Comparison of ENCODE assay signal across 10 cellular contexts in genomic region chrX:13051529-13052172, GRCh38. TPM values are rescaled to one million over a fixed set of nuclear protein-coding genes. Genes with fewer than 3 reads are reported as not detected.
DNase-seq lines count a peak whose midpoint lies in the region; ATAC-seq and TF ChIP-seq lines count a peak whose summit lies in the region.
"Had no signal": no experiment of that assay in that cellular context is flagged by ENCODE, and none has a peak within 500 bp of the region (broad histone marks: within the 10 kb centered on the region; RNA-seq: fewer than 3 reads in every experiment).

No MANE protein-coding gene starts in this region.

- peaks cover 0 to 7% (median 0%) of the 10 kb centered on the region in 7 donors for H3K9me3 Mint-ChIP-seq in CD4-positive, CD25-positive, alpha-beta regulatory T cell
- H3K9me3 Mint-ChIP-seq in IgD-negative memory B cell: no peaks in the 10 kb centered on the region
- H3K9me3 Mint-ChIP-seq in mesothelial cell of epicardium: peaks cover 44% of the 10 kb centered on the region
- peaks cover 26% of the 10 kb centered on the region for H3K9me3 Mint-ChIP-seq in nephron progenitor cell

- no peaks in the 10 kb centered on the region for H3K27me3 Mint-ChIP-seq in CD4-positive, CD25-positive, alpha-beta regulatory T cell
- H3K27me3 Mint-ChIP-seq in IgD-negative memory B cell: peaks cover 4% of the 10 kb centered on the region
- H3K27me3 Mint-ChIP-seq in mesothelial cell of epicardium (ENCODE audit: low read depth): no peaks in the 10 kb centered on the region
- H3K27me3 Mint-ChIP-seq in nephron progenitor cell (ENCODE audit: low read depth, poor library complexity): no peaks in the 10 kb centered on the region

- H3K27ac Mint-ChIP-seq in CD4-positive, CD25-positive, alpha-beta regulatory T cell: peak overlapping the region; percentile 95 to 97 (median 97)
- peak overlapping the region; percentile 62 to 91 (median 90) for H3K27ac Mint-ChIP-seq in IgD-negative memory B cell
- H3K27ac Mint-ChIP-seq in mesothelial cell of epicardium: no peak overlapping the region
- H3K27ac Mint-ChIP-seq in nephron progenitor cell: no peak overlapping the region

- peaks cover 3% of the 10 kb centered on the region for H3K36me3 Mint-ChIP-seq in CD4-positive, CD25-positive, alpha-beta regulatory T cell
- H3K36me3 Mint-ChIP-seq in IgD-negative memory B cell (peaks cover 3% of the 10 kb centered on the region), mesothelial cell of epicardium (peaks cover 5% of the 10 kb centered on the region), nephron progenitor cell (ENCODE audit: low read depth) (peaks cover 6% of the 10 kb centered on the region)

- peak; percentile 11 to 89 (median 78) for DNase-seq in CD4-positive, CD25-positive, alpha-beta regulatory T cell
- DNase-seq in dermis blood vessel endothelial cell (peak; percentile 89), AG20443 (ENCODE audit: low spot score) (no peak), NCI-H1694 (lab: John Stamatoyannopoulos, UW) (no peak), mesothelial cell of epicardium (ENCODE audit: low spot score in 2 of 2, unreplicated experiment in 2 of 2) (no peak), nephron progenitor cell (no peak)

- peak; percentile 75 to 78 for ATAC-seq in CD4-positive, CD25-positive, alpha-beta regulatory T cell (ENCODE audit: low read depth in 2 of 2)
- ATAC-seq in GM19372 (IDR thresholded peaks at IDR 0.05; ENCODE audit: low read depth, unreplicated experiment): peak; percentile 62
- ATAC-seq: gastrocnemius medialis had no signal

- H3K27me3 ChIP-seq in CD4-positive, CD25-positive, alpha-beta regulatory T cell (ENCODE audit: control insufficient read depth, insufficient read depth, low read length): no peaks in the 10 kb centered on the region
- H3K27me3 ChIP-seq: gastrocnemius medialis had no signal

- peak overlapping the region; percentile 47 to 82 (median 68) for H3K4me3 Mint-ChIP-seq in CD4-positive, CD25-positive, alpha-beta regulatory T cell
- H3K4me3 Mint-ChIP-seq in IgD-negative memory B cell (peak overlapping the region in 3 of 4 donors; percentile 4 to 10 (median 9)), mesothelial cell of epicardium (no peak overlapping the region), nephron progenitor cell (no peak overlapping the region)

- H3K9me3 ChIP-seq in CD4-positive, CD25-positive, alpha-beta regulatory T cell (ENCODE audit: control insufficient read depth in 2 of 2, low read length in 2 of 2): no peaks in the 10 kb centered on the region
- H3K9me3 ChIP-seq: gastrocnemius medialis had no signal

- peaks cover 17 to 91% (median 30%) of the 10 kb centered on the region in 4 donors for H3K4me1 Mint-ChIP-seq in CD4-positive, CD25-positive, alpha-beta regulatory T cell
- peaks cover 11 to 42% (median 13%) of the 10 kb centered on the region in 3 donors for H3K4me1 Mint-ChIP-seq in IgD-negative memory B cell
- peaks cover 1% of the 10 kb centered on the region for H3K4me1 Mint-ChIP-seq in mesothelial cell of epicardium
- no peaks in the 10 kb centered on the region for H3K4me1 Mint-ChIP-seq in nephron progenitor cell

- no peak for TF ChIP-seq CTCF in mesothelial cell of epicardium (IDR thresholded peaks at IDR 0.05; ENCODE audit: unreplicated experiment)
- TF ChIP-seq CTCF in nephron progenitor cell (IDR thresholded peaks at IDR 0.05): no peak

- H3K36me3 ChIP-seq in CD4-positive, CD25-positive, alpha-beta regulatory T cell (ENCODE audit: control insufficient read depth, insufficient read depth, low read length): no peaks in the 10 kb centered on the region
- H3K36me3 ChIP-seq: gastrocnemius medialis had no signal

- H3K4me3 ChIP-seq in CD4-positive, CD25-positive, alpha-beta regulatory T cell (ENCODE audit: low read depth, low read length): peak overlapping the region; percentile 58
- H3K4me3 ChIP-seq: gastrocnemius medialis had no signal

- H3K27ac ChIP-seq in CD4-positive, CD25-positive, alpha-beta regulatory T cell (ENCODE audit: insufficient read depth, low read length, poor library complexity, severe bottlenecking): peak overlapping the region; percentile 79

- peaks cover 53% of the 10 kb centered on the region for H3K4me1 ChIP-seq in CD4-positive, CD25-positive, alpha-beta regulatory T cell (ENCODE audit: control insufficient read depth, insufficient read depth, low read length, poor library complexity, severe bottlenecking)
- H3K4me1 ChIP-seq: gastrocnemius medialis had no signal

RNA-seq across cellular contexts. Expression of gene FAM9C, which starts 7.2 kb away (rescaled TPM):
- not detected for total RNA-seq in CD4-positive, CD25-positive, alpha-beta regulatory T cell
- polyA plus RNA-seq in CD4-positive, CD25-positive, alpha-beta regulatory T cell: not detected
- polyA plus RNA-seq in IgD-negative memory B cell: not detected
- 0.05 TPM in 1 of 2 replicates, not detected in the other for total RNA-seq in dermis blood vessel endothelial cell
- 0.34 to 0.44 TPM (median 0.38 TPM) in 3 replicates for total RNA-seq in mesothelial cell of epicardium
- total RNA-seq: gastrocnemius medialis, SK-MEL-5 had no signal

Comparison
In these comparisons a context has a peak if more than half of its experiments do, and no peak if none do; other contexts are left out.
1. DNase-seq: peak in CD4-positive, CD25-positive, alpha-beta regulatory T cell (3 of 3) and dermis blood vessel endothelial cell (single experiment); none in AG20443 (single experiment), NCI-H1694 (single experiment), mesothelial cell of epicardium (0 of 2) and nephron progenitor cell (single experiment).
2. H3K27ac Mint-ChIP-seq: peak in CD4-positive, CD25-positive, alpha-beta regulatory T cell (3 of 3) and IgD-negative memory B cell (3 of 3); none in mesothelial cell of epicardium (single experiment) and nephron progenitor cell (single experiment).
3. H3K4me3 Mint-ChIP-seq: peak in CD4-positive, CD25-positive, alpha-beta regulatory T cell (4 of 4) and IgD-negative memory B cell (3 of 4); none in mesothelial cell of epicardium (single experiment) and nephron progenitor cell (single experiment).